In the genomic region with DNA sequence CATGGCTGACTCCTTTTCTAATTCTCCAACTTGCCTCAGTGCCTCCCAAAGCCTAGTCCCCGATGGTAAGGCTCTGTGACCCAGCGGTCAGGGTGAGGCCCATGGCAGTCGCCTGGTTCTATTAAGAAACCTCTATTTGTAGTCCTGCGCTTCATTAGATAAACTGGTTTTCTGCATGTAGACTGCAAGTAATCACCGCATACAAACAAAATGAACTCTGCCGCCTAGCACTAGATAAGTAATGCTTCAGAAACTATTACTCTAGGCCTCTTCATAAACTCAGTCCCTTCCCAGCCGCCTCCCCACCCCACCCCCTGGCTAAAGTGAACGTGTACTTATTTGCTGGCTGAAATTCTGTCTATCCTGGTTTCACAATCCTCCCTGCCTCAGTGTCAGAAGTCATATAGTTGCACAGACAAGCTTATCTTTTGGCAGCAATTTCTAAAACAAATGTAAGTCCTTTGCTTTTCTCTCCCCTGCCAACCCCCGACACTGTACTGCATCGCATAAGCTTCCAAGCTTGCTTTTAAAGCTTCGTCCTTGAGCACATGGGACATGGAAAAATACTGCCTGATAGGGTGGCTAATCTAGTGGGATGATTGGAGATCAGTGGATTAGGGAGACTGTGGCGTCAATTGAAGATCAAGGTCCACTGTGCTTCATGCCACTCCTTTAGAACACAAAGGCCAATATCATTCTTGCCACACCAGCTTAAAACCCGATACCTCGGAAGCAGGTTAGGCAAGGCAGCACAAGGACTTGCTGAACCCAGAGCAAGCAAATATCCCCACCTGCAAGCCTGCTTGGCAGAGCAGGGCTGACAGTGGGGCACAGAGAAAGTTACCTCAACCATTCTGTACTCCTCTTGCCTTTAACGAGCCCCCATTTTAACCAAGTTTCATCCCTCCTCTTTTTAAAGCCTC, we compare ENCODE assay signal across 12 cellular contexts.
A peak's percentile ranks its signal among the peaks of the same experiment; 100 is the strongest.
DNase-seq lines count a peak whose midpoint lies in the region; ATAC-seq and TF ChIP-seq lines count a peak whose summit lies in the region.
"Had no signal": no experiment of that assay in that cellular context is flagged by ENCODE, and none has a peak within 500 bp of the region (broad histone marks: within the 10 kb centered on the region; RNA-seq: fewer than 3 reads in every experiment).

No MANE protein-coding gene starts in this region.

- H3K27me3 Mint-ChIP-seq in neural crest cell (ENCODE audit: low read depth) = no peaks in the 10 kb centered on the region

- no peak for TF ChIP-seq CTCF in neural crest cell (conservative IDR thresholded peaks at IDR 0.05)

- no peaks in the 10 kb centered on the region for H4K20me1 ChIP-seq in BLaER1 treated with 17β-estradiol and CSF1 and Interleukin-3, amounts not matched to agents 10 nM and 100 nM

- H3K4me1 ChIP-seq in BLaER1 treated with 17β-estradiol and CSF1 and Interleukin-3, amounts not matched to agents 10 nM and 100 nM = peaks cover 89 to 98% (median 94%) of the 10 kb centered on the region in 10 experiments

- peak overlapping the region; percentile 84 to 98 (median 96) for H3K4me2 ChIP-seq in BLaER1 treated with 17β-estradiol and CSF1 and Interleukin-3, amounts not matched to agents 10 nM and 100 nM

- no peak overlapping the region for H3K27ac Mint-ChIP-seq in neural crest cell (ENCODE audit: unreplicated experiment)
- H3K27ac Mint-ChIP-seq: CD4-positive, CD25-positive, alpha-beta regulatory T cell had no signal

- no peak for ATAC-seq in HG02884 (IDR thresholded peaks at IDR 0.05; ENCODE audit: unreplicated experiment)

- H3K9me3 ChIP-seq in BLaER1 treated with 17β-estradiol and CSF1 and Interleukin-3, amounts not matched to agents 10 nM and 100 nM (replicated peaks in 1 of 11) = peaks cover 0 to 6% (median 0%) of the 10 kb centered on the region in 11 experiments; a peak in 3 of 22 replicates

- no peaks in the 10 kb centered on the region for H3K36me3 Mint-ChIP-seq in neural crest cell (ENCODE audit: low read depth)
- H3K36me3 Mint-ChIP-seq: CD4-positive, CD25-positive, alpha-beta regulatory T cell had no signal

- no peaks in the 10 kb centered on the region for H3K9me3 Mint-ChIP-seq in neural crest cell
- H3K9me3 Mint-ChIP-seq: CD4-positive, CD25-positive, alpha-beta regulatory T cell had no signal

- peak overlapping the region; percentile 79 to 89 (median 86) for H3K9ac ChIP-seq in BLaER1 treated with 17β-estradiol and CSF1 and Interleukin-3, amounts not matched to agents 10 nM and 100 nM

- peak overlapping the region; percentile 88 to 97 (median 95) for H3K27ac ChIP-seq in BLaER1 treated with 17β-estradiol and CSF1 and Interleukin-3, amounts not matched to agents 10 nM and 100 nM

- peak; percentile 16 for DNase-seq in NCI-H82 treated with DMSO at 0.1 percent for 48 hours (lab: John Stamatoyannopoulos, UW; ENCODE audit: unreplicated experiment)
- DNase-seq in fibroblast of the conjunctiva (ENCODE audit: low read depth) = peak; percentile 22
- no peak for DNase-seq in neural crest cell (ENCODE audit: low read depth, low spot score)
- DNase-seq in AG08396 (ENCODE audit: low spot score) = no peak
- DNase-seq in NCI-H187 (lab: John Stamatoyannopoulos, UW) = no peak
- no peak for DNase-seq in activated effector memory CD4-positive, alpha-beta T cell treated with Interleukin-2 at 50 U/mL for 16 hours
- DNase-seq: activated CD4-positive, alpha-beta T cell treated with anti-CD3 and anti-CD28 coated beads for 4 hours; CD4-positive, CD25-positive, alpha-beta regulatory T cell; NCI-H524; stimulated activated naive CD4-positive, alpha-beta T cell had no signal

- no peaks in the 10 kb centered on the region for H3K36me3 ChIP-seq in BLaER1 treated with 17β-estradiol and CSF1 and Interleukin-3, amounts not matched to agents 10 nM and 100 nM

- H3K4me3 Mint-ChIP-seq in neural crest cell = peak overlapping the region; percentile 42

- peak overlapping the region in 8 of 10 experiments; percentile 41 to 66 (median 58); a peak in 13 of 20 replicates for H3K4me3 ChIP-seq in BLaER1 treated with 17β-estradiol and CSF1 and Interleukin-3, amounts not matched to agents 10 nM and 100 nM

- peaks cover 42% of the 10 kb centered on the region for H3K4me1 Mint-ChIP-seq in neural crest cell

- H3K27me3 ChIP-seq in BLaER1 treated with 17β-estradiol and CSF1 and Interleukin-3, amounts not matched to agents 10 nM and 100 nM = no peaks in the 10 kb centered on the region

Comparison
In these comparisons a context has a peak if more than half of its experiments do, and no peak if none do; other contexts are left out.
1. DNase-seq: peak in NCI-H82 treated with DMSO at 0.1 percent for 48 hours (single experiment) and fibroblast of the conjunctiva (single experiment); none in neural crest cell (single experiment), AG08396 (single experiment), NCI-H187 (0 of 2) and activated effector memory CD4-positive, alpha-beta T cell treated with Interleukin-2 at 50 U/mL for 16 hours (single experiment).